ENCODE assay signal across 26 cellular contexts in genomic region chr19:2129022-2129421, GRCh38.
"Had no signal": no experiment of that assay in that cellular context is flagged by ENCODE, and none has a peak within 500 bp of the region (broad histone marks: within the 10 kb centered on the region; RNA-seq: fewer than 3 reads in every experiment).

No MANE protein-coding gene starts in this region.

- H3K4me1 Mint-ChIP-seq: activated CD8-positive, alpha-beta memory T cell treated with anti-CD3 and anti-CD28 coated beads, Interleukin-2, amount 10 ng/mL, durations not matched to agents 7 days and 5 days; activated naive CD8-positive, alpha-beta T cell treated with anti-CD3 and anti-CD28 coated beads, Interleukin-2, amount 50 U/mL, for 24 hours; brain; WTC11 had no signal

- H3K9me3 ChIP-seq: SJSA1 had no signal

- H3K4me3 Mint-ChIP-seq: activated CD8-positive, alpha-beta memory T cell treated with anti-CD3 and anti-CD28 coated beads, Interleukin-2, amount 10 ng/mL, durations not matched to agents 7 days and 5 days; activated naive CD8-positive, alpha-beta T cell treated with anti-CD3 and anti-CD28 coated beads, Interleukin-2, amount 50 U/mL, for 24 hours; activated T-cell treated with anti-CD3 and anti-CD28 coated beads, Interleukin-2, amount 50 U/mL, for 4 hours; brain; T-helper 1 cell treated with Interleukin-12 subunit alpha and Interleukin-12 subunit beta and Interleukin-4 antibody, amounts not matched to agents 30 μg/mL and 1 μg/mL, for 36 hours; WTC11 had no signal

- H3K27ac Mint-ChIP-seq: activated CD8-positive, alpha-beta memory T cell treated with anti-CD3 and anti-CD28 coated beads, Interleukin-2, amount 10 ng/mL, durations not matched to agents 7 days and 5 days; activated naive CD4-positive, alpha-beta T cell treated with anti-CD3 and anti-CD28 coated beads, Interleukin-2, amount 50 U/mL, for 72 hours; activated naive CD8-positive, alpha-beta T cell treated with anti-CD3 and anti-CD28 coated beads, Interleukin-2, amount 50 U/mL, for 24 hours; T-helper 1 cell treated with Interleukin-12 subunit alpha and Interleukin-12 subunit beta and Interleukin-4 antibody, amounts not matched to agents 30 μg/mL and 1 μg/mL, for 36 hours; WTC11 had no signal

- H3K9me3 Mint-ChIP-seq: activated naive CD4-positive, alpha-beta T cell treated with anti-CD3 and anti-CD28 coated beads, Interleukin-2, amount 50 U/mL, for 72 hours; activated naive CD8-positive, alpha-beta T cell treated with anti-CD3 and anti-CD28 coated beads, Interleukin-2, amount 50 U/mL, for 24 hours; activated T-cell treated with anti-CD3 and anti-CD28 coated beads, Interleukin-2, amount 50 U/mL, for 4 hours; brain; T-helper 1 cell treated with Interleukin-12 subunit alpha and Interleukin-12 subunit beta and Interleukin-4 antibody, amounts not matched to agents 30 μg/mL and 1 μg/mL, for 36 hours; WTC11 had no signal

- H3K27me3 Mint-ChIP-seq: activated CD8-positive, alpha-beta memory T cell treated with anti-CD3 and anti-CD28 coated beads, Interleukin-2, amount 10 ng/mL, durations not matched to agents 7 days and 5 days; activated naive CD8-positive, alpha-beta T cell treated with anti-CD3 and anti-CD28 coated beads, Interleukin-2, amount 50 U/mL, for 24 hours; brain had no signal

- H3K4me3 ChIP-seq: K562, SJSA1 had no signal

- ATAC-seq: activated CD8-positive, alpha-beta memory T cell treated with anti-CD3 and anti-CD28 coated beads, Interleukin-2, amount 10 ng/mL, durations not matched to agents 7 days and 5 days; activated naive CD4-positive, alpha-beta T cell treated with anti-CD3 and anti-CD28 coated beads, Interleukin-2, amount 50 U/mL, for 72 hours; activated naive CD8-positive, alpha-beta T cell treated with anti-CD3 and anti-CD28 coated beads, Interleukin-2, amount 50 U/mL, for 24 hours; activated T-cell treated with anti-CD3 and anti-CD28 coated beads, Interleukin-2, amount 50 U/mL, for 4 hours; K562; WTC11 had no signal

- DNase-seq: activated CD4-positive, alpha-beta T cell treated with anti-CD3 and anti-CD28 coated beads for 48 hours; activated CD4-positive, alpha-beta T cell treated with anti-CD3 and anti-CD28 coated beads, Interleukin-2, amount 50 U/mL, for 48 hours; activated CD4-positive, CD25-positive, alpha-beta regulatory T cell treated with anti-CD3 and anti-CD28 coated beads, Interleukin-2, amount 50 U/mL, for 72 hours; activated CD8-positive, alpha-beta memory T cell treated with anti-CD3 and anti-CD28 coated beads, Interleukin-2, amount 10 ng/mL, durations not matched to agents 7 days and 5 days; activated effector memory CD4-positive, alpha-beta T cell treated with anti-CD3 and anti-CD28 coated beads, Interleukin-2, amount 50 U/mL, for 16 hours; activated naive CD4-positive, alpha-beta T cell treated with Interleukin-2 at 50 U/mL for 16 hours; activated naive CD8-positive, alpha-beta T cell treated with anti-CD3 and anti-CD28 coated beads, Interleukin-2, amount 50 U/mL, for 24 hours; activated T-cell treated with anti-CD3 and anti-CD28 coated beads, Interleukin-2, amount 50 U/mL, for 4 hours; amniotic stem cell; Karpas-422; NCI-H1105 treated with DMSO at 0.1 percent for 48 hours; NCI-H1930; NCI-H2171; NCI-H2227 treated with DMSO at 0.1 percent for 48 hours; NCI-H510A; NCI-H526 treated with DMSO at 0.1 percent for 48 hours; NCI-H82; SHP77; T-helper 9 cell had no signal

- H3K4me1 ChIP-seq: SJSA1 had no signal

- FAIRE-seq: astrocyte, K562 had no signal

- H3K27ac ChIP-seq: SJSA1 had no signal

- H3K27me3 ChIP-seq: SJSA1 had no signal
